In genomic region chr4:54961357-54961975, GRCh38 we compare ENCODE assay signal across 9 cellular contexts.
A peak's percentile ranks its signal among the peaks of the same experiment; 100 is the strongest.
DNase-seq lines count a peak whose midpoint lies in the region; ATAC-seq and TF ChIP-seq lines count a peak whose summit lies in the region.
"Had no signal": no experiment of that assay in that cellular context is flagged by ENCODE, and none has a peak within 500 bp of the region (broad histone marks: within the 10 kb centered on the region; RNA-seq: fewer than 3 reads in every experiment).

No MANE protein-coding gene starts in this region.

- H3K36me3 Mint-ChIP-seq in activated T-cell treated with anti-CD3 and anti-CD28 coated beads, Interleukin-2, amount 50 U/mL, for 4 hours (ENCODE audit: insufficient read depth): no peaks in the 10 kb centered on the region

- WGBS in ovary, 3 donors: 0 to 5% (median 4%) methylated on average over 1 of the region's 1 CpG

- H3K27ac ChIP-seq in ovary: no peak overlapping the region
- H3K27ac ChIP-seq: parathyroid adenoma had no signal

- no peaks in the 10 kb centered on the region for H3K27me3 ChIP-seq in ovary

- H3K4me1 ChIP-seq in ovary (ENCODE audit: insufficient read depth): no peaks in the 10 kb centered on the region
- H3K4me1 ChIP-seq: parathyroid adenoma had no signal

- TF ChIP-seq CTCF in epithelial cell of proximal tubule (conservative IDR thresholded peaks at IDR 0.05; ENCODE audit: low read depth, low read length) (peak; percentile 68), ovary (IDR thresholded peaks at IDR 0.05) (peak in 2 of 3 donors; percentile 33 to 39)

- TF ChIP-seq EP300 in ovary (IDR thresholded peaks at IDR 0.05): no peak

- intact Hi-C loops in ovary (cut with DNase I): loop anchor here in 1 of 4 donors (2.0 kb wide), 1 partner anchor 639 kb away; no protein-coding TSS in a partner anchor

- H3K4me1 Mint-ChIP-seq in activated T-cell treated with anti-CD3 and anti-CD28 coated beads, Interleukin-2, amount 50 U/mL, for 4 hours (ENCODE audit: low read depth): peaks cover 11% of the 10 kb centered on the region

- H3K4me3 ChIP-seq in epithelial cell of proximal tubule (ENCODE audit: low read depth, low read length): no peak overlapping the region
- no peak overlapping the region for H3K4me3 ChIP-seq in ovary

- ATAC-seq in HG03565 (IDR thresholded peaks at IDR 0.05; ENCODE audit: unreplicated experiment) (peak; percentile 65), GM19324 (IDR thresholded peaks at IDR 0.05; ENCODE audit: low FRiP score, unreplicated experiment) (no peak)
- ATAC-seq in activated T-cell treated with anti-CD3 and anti-CD28 coated beads, Interleukin-2, amount 50 U/mL, for 4 hours: no peak

- H3K36me3 ChIP-seq in ovary: no peaks in the 10 kb centered on the region

- no peaks in the 10 kb centered on the region for H3K27me3 Mint-ChIP-seq in activated T-cell treated with anti-CD3 and anti-CD28 coated beads, Interleukin-2, amount 50 U/mL, for 4 hours (ENCODE audit: low read depth)

- TF ChIP-seq POLR2A in ovary (IDR thresholded peaks at IDR 0.05): no peak

- DNase-seq in DMS 273 (lab: John Stamatoyannopoulos, UW; ENCODE audit: unreplicated experiment): peak; percentile 38
- DNase-seq in DMS 273 treated with DMSO at 0.1 percent for 48 hours (lab: John Stamatoyannopoulos, UW): no peak
- peak; percentile 54 for DNase-seq in RKO (ENCODE audit: low spot score)
- no peak for DNase-seq in epithelial cell of proximal tubule (ENCODE audit: low read depth)
- no peak for DNase-seq in ovary
- DNase-seq in activated T-cell treated with anti-CD3 and anti-CD28 coated beads, Interleukin-2, amount 50 U/mL, for 4 hours: no peak

- no peak overlapping the region for H3K4me3 Mint-ChIP-seq in activated T-cell treated with anti-CD3 and anti-CD28 coated beads, Interleukin-2, amount 50 U/mL, for 4 hours

- H3K9me3 Mint-ChIP-seq in activated T-cell treated with anti-CD3 and anti-CD28 coated beads, Interleukin-2, amount 50 U/mL, for 4 hours: no peaks in the 10 kb centered on the region

- no peaks in the 10 kb centered on the region for H3K9me3 ChIP-seq in ovary

Comparison
In these comparisons a context has a peak if more than half of its experiments do, and no peak if none do; other contexts are left out.
1. DNase-seq: peak in DMS 273 (single experiment) and RKO (single experiment); none in DMS 273 treated with DMSO at 0.1 percent for 48 hours (single experiment), epithelial cell of proximal tubule (single experiment), ovary (0 of 5) and activated T-cell treated with anti-CD3 and anti-CD28 coated beads, Interleukin-2, amount 50 U/mL, for 4 hours (single experiment).